Comparison of ENCODE assay signal across 12 cellular contexts in genomic region chr5:57442080-57442839, GRCh38. TPM values are rescaled to one million over a fixed set of nuclear protein-coding genes. Genes with fewer than 3 reads are reported as not detected.
DNase-seq lines count a peak whose midpoint lies in the region; ATAC-seq, FAIRE-seq and TF ChIP-seq lines count a peak whose summit lies in the region.
"Had no signal": no experiment of that assay in that cellular context is flagged by ENCODE, and none has a peak within 500 bp of the region (broad histone marks: within the 10 kb centered on the region; RNA-seq: fewer than 3 reads in every experiment).

No MANE protein-coding gene starts in this region.

- H3K27me3 ChIP-seq in Panc1 (ENCODE audit: control insufficient read depth, insufficient read depth, low read length), result no peaks in the 10 kb centered on the region
- H3K27me3 ChIP-seq: heart left ventricle had no signal

- TF ChIP-seq CTCF in A549 (IDR thresholded peaks at IDR 0.05) (no peak), Panc1 (IDR thresholded peaks at IDR 0.05) (no peak), fibroblast of villous mesenchyme (IDR thresholded peaks at IDR 0.05; ENCODE audit: insufficient read depth, low read depth, low read length) (no peak)

- CTCF ChIA-PET in A549 (lab: Yijun Ruan, JAX), result interaction anchor here (1.1 to 1.9 kb wide), 2 partner anchors 57 to 143 kb away, joined by 4 to 5 read pairs; no protein-coding TSS in a partner anchor
- CTCF ChIA-PET in Panc1 (lab: Charles Lee), result no interaction called here

- BruUV-seq in Panc1 (replicated peaks; lab: Mats Ljungman, UMichigan), result no TSS peak

- DNase-seq in A549 (ENCODE audit: low read depth in 1 of 2, low spot score in 1 of 2) (peak in 1 of 2 experiments; percentile 14), Panc1 (ENCODE audit: low read depth, low spot score) (no peak), fibroblast of villous mesenchyme (ENCODE audit: low read depth) (peak; percentile 94), AML-193 (lab: John Stamatoyannopoulos, UW) (no peak), NCI-H524 (lab: John Stamatoyannopoulos, UW) (no peak)
- DNase-seq: activated CD4-positive, alpha-beta T cell treated with anti-CD3 and anti-CD28 coated beads, Interleukin-2, amount 10 ng/mL, durations not matched to agents 7 days and 5 days; GF-D8; stimulated activated CD4-positive, alpha-beta T cell treated with anti-CD3 and anti-CD28 coated beads, Interleukin-2, amount 100 ng/mL, for 24 hours had no signal

- WGBS in A549 (ENCODE audit: missing lambda C conversion rate), result 66% methylated on average over 4 of the region's 4 CpGs

- H3K4me1 ChIP-seq in A549, result peaks cover 13% of the 10 kb centered on the region; the same call in 2 of the 3 replicates
- no peaks in the 10 kb centered on the region for H3K4me1 ChIP-seq in Panc1 (ENCODE audit: control insufficient read depth, insufficient read depth, low read length)

- no peaks in the 10 kb centered on the region for H3K9me3 ChIP-seq in A549
- H3K9me3 ChIP-seq in Panc1 (ENCODE audit: control insufficient read depth, insufficient read depth, low read depth, low read length), result peaks cover 3% of the 10 kb centered on the region; the same call in 1 of the 2 replicates
- H3K9me3 ChIP-seq: heart left ventricle had no signal

- in situ Hi-C loops in Panc1 (cut with HindIII; ENCODE audit: low pct_unique_long_range_greater_than_20kb, low sequenced_read_pairs), result no loop called here

- H3K4me2 ChIP-seq in A549, result 0 out of 3 replicates have a peak overlapping the region, but pooled peaks have one; percentile 19

- TF ChIP-seq EP300 in A549 (IDR thresholded peaks at IDR 0.05), result no peak

- peak overlapping the region; percentile 10 to 44; a peak in 3 of 6 replicates for H3K27ac ChIP-seq in A549
- H3K27ac ChIP-seq in Panc1 (ENCODE audit: low read length), result peak overlapping the region; percentile 44; the same call in 1 of the 2 replicates

- ATAC-seq in A549, result no peak
- peak; percentile 60 for ATAC-seq in GM19372 (IDR thresholded peaks at IDR 0.05; ENCODE audit: low read depth, unreplicated experiment)
- ATAC-seq in Panc1, result no peak
- ATAC-seq in GM21526 (IDR thresholded peaks at IDR 0.05; ENCODE audit: low FRiP score, unreplicated experiment), result no peak
- ATAC-seq in HG02759 (IDR thresholded peaks at IDR 0.05; ENCODE audit: unreplicated experiment), result no peak

- H3K4me3 ChIP-seq in A549, result no peak overlapping the region
- no peak overlapping the region for H3K4me3 ChIP-seq in Panc1 (ENCODE audit: low read depth in 2 of 2, low read length in 2 of 2)
- H3K4me3 ChIP-seq in fibroblast of villous mesenchyme (ENCODE audit: low read depth, low read length), result no peak overlapping the region
- H3K4me3 ChIP-seq: heart left ventricle had no signal

- TF ChIP-seq RAD21 in A549 (conservative IDR thresholded peaks at IDR 0.05 in 1 of 2, IDR thresholded peaks at IDR 0.05 in 1 of 2), result no peak

- POLR2A ChIA-PET in A549 (lab: Yijun Ruan, JAX) (no interaction called here), Panc1 (lab: Charles Lee) (no interaction called here)

- H3K36me3 ChIP-seq in Panc1 (ENCODE audit: control insufficient read depth, insufficient read depth, low read length), result no peaks in the 10 kb centered on the region
- H3K36me3 ChIP-seq: heart left ventricle had no signal

- intact Hi-C loops in Panc1 (cut with micrococcal nuclease; ENCODE audit: unreplicated experiment), result no loop called here

- no peak for TF ChIP-seq POLR2A in A549 (IDR thresholded peaks at IDR 0.05; ENCODE audit: low read length)

- FAIRE-seq in A549 (lab: Jason Lieb, UNC), result no peak

TF ChIP-seq in A549, 52 proteins besides CTCF, POLR2A, EP300 and RAD21:
- no peak for TF ChIP-seq ZSCAN20 (CRISPR knock-in tag; IDR thresholded peaks at IDR 0.05)
- no peak for TF ChIP-seq HDAC2 (IDR thresholded peaks at IDR 0.05)
- TF ChIP-seq CHD2 (IDR thresholded peaks at IDR 0.05; ENCODE audit: low read length, partially characterized antibody), result no peak
TF ChIP-seq in A549: peak in this region for 0.

RNA-seq across cellular contexts. Expression of gene ACTBL2, which starts 40.4 kb away (rescaled TPM):
- polyA plus RNA-seq in A549 (2011; rRNA removed) (0.06 TPM in 1 of 2 replicates, not detected in the other), A549 (2017; fragmentation: RNase III; extraction: RNeasy Plus Mini Kit Qiagen cat#74134 plus additional on column Dnase treatment) (0.06 to 0.11 TPM (median 0.09 TPM) in 3 replicates)
- polyA plus RNA-seq in A549 (2012; cell fraction: cytosol; rRNA removed), result 0.03 and 0.04 TPM in 2 replicates
- 0.02 and 0.06 TPM in 2 replicates for polyA plus RNA-seq in A549 (2012; cell fraction: nucleus; rRNA removed)
- 0.44 TPM in 1 of 2 replicates, not detected in the other for polyA minus RNA-seq in A549 (2011; rRNA and poly(A)+ RNA removed)
- total RNA-seq in Panc1 (2021; ENCODE audit: unreplicated experiment) (not detected), fibroblast of villous mesenchyme (0.43 and 0.97 TPM in 2 replicates)
- not detected for polyA plus RNA-seq in Panc1 (2012; ENCODE audit: insufficient read length)
- total RNA-seq: activated CD4-positive, alpha-beta T cell treated with anti-CD3 and anti-CD28 coated beads, Interleukin-2, amount 10 ng/mL, durations not matched to agents 7 days and 5 days had no signal
- polyA plus RNA-seq: heart left ventricle had no signal
